Comparison of ENCODE assay signal across 10 cellular contexts in genomic region chr9:104092192-104092591, GRCh38. TPM values are rescaled to one million over a fixed set of nuclear protein-coding genes. Genes with fewer than 3 reads are reported as not detected.
A peak's percentile ranks its signal among the peaks of the same experiment; 100 is the strongest.
DNase-seq lines count a peak whose midpoint lies in the region; ATAC-seq, FAIRE-seq and TF ChIP-seq lines count a peak whose summit lies in the region.
"Had no signal": no experiment of that assay in that cellular context is flagged by ENCODE, and none has a peak within 500 bp of the region (broad histone marks: within the 10 kb centered on the region; RNA-seq: fewer than 3 reads in every experiment).

No MANE protein-coding gene starts in this region.

- H2BK12ac ChIP-seq in trophoblast cell (ENCODE audit: low read length) = no peak overlapping the region

- no peak overlapping the region for H3K23ac ChIP-seq in trophoblast cell (ENCODE audit: low read length)

- no CpG with 5 or more reads among the region's 2 CpGs for WGBS in trophoblast cell (ENCODE audit: extremely low coverage, insufficient coverage, insufficient read length)

- peaks cover 8% of the 10 kb centered on the region for H3K79me1 ChIP-seq in trophoblast cell (ENCODE audit: low read length)

- no peaks in the 10 kb centered on the region for H4K20me1 ChIP-seq in keratinocyte (ENCODE audit: control insufficient read depth, extremely low read depth, insufficient read depth, low read length)

- H2AK5ac ChIP-seq in trophoblast cell (ENCODE audit: low read length) = no peak overlapping the region

- no peak overlapping the region for H4K8ac ChIP-seq in trophoblast cell (ENCODE audit: low read depth, low read length)

- intact Hi-C loops in left ventricle myocardium inferior (cut with micrococcal nuclease) = no loop called here
- intact Hi-C loops in Right ventricle myocardium superior (cut with DNase I) = loop anchor here (5.0 kb wide), 1 partner anchor 65 kb away; no protein-coding TSS in a partner anchor
- intact Hi-C loops in uterus (cut with DNase I; ENCODE audit: low total_unique reads) = no loop called here

- no peak overlapping the region for H2BK5ac ChIP-seq in trophoblast cell (ENCODE audit: low read depth, low read length, poor library complexity)

- TF ChIP-seq CTCF in left ventricle myocardium inferior (IDR thresholded peaks at IDR 0.05; ENCODE audit: borderline replicate concordance) (no peak), WERI-Rb-1 (IDR thresholded peaks at IDR 0.05; ENCODE audit: low read depth, low read length) (no peak), keratinocyte (optimal IDR thresholded peaks at IDR 0.05 in 1 of 3, IDR thresholded peaks at IDR 0.05 in 1 of 3, conservative IDR thresholded peaks at IDR 0.05 in 1 of 3; ENCODE audit: extremely low read depth in 1 of 3, insufficient read depth in 2 of 3, low read length in 3 of 3) (no peak), uterus (IDR thresholded peaks at IDR 0.05) (no peak)

- H3K9me1 ChIP-seq in keratinocyte (ENCODE audit: control insufficient read depth, extremely low read depth, insufficient read depth, low read length) = no peaks in the 10 kb centered on the region

- dilution Hi-C loops in keratinocyte (cut with MboI; ENCODE audit: extremely low pct_ligation_motif_present, low sequenced_read_pairs) = no loop called here

- peaks cover 17% of the 10 kb centered on the region for H3K79me2 ChIP-seq in keratinocyte (ENCODE audit: control insufficient read depth, insufficient read depth, low read length)
- H3K79me2 ChIP-seq in trophoblast cell (ENCODE audit: control insufficient read depth, insufficient read depth, low read length, poor library complexity) = peaks cover 3% of the 10 kb centered on the region

- TF ChIP-seq POLR2A in uterus (IDR thresholded peaks at IDR 0.05) = no peak

- H4K12ac ChIP-seq in trophoblast cell (ENCODE audit: low read depth, low read length) = no peak overlapping the region

- no peak overlapping the region for H3K4ac ChIP-seq in trophoblast cell (ENCODE audit: low read depth, low read length)

- H2AFZ ChIP-seq in keratinocyte (ENCODE audit: control insufficient read depth, low read length) = no peak overlapping the region
- no peak overlapping the region for H2AFZ ChIP-seq in trophoblast cell (ENCODE audit: insufficient read depth, low read length, poor library complexity)

- no peak overlapping the region for H3K18ac ChIP-seq in trophoblast cell (ENCODE audit: low read length)

- H3K14ac ChIP-seq in trophoblast cell (ENCODE audit: low read length) = no peak overlapping the region

- no peak for FAIRE-seq in keratinocyte (lab: Jason Lieb, UNC)

- H3K4me2 ChIP-seq in keratinocyte (ENCODE audit: control insufficient read depth, extremely low read depth, insufficient read depth, low read depth, low read length) = peak overlapping the region; percentile 14
- no peak overlapping the region for H3K4me2 ChIP-seq in trophoblast cell (ENCODE audit: low read length)

- no peaks in the 10 kb centered on the region for H3K27me3 ChIP-seq in left ventricle myocardium inferior (ENCODE audit: low read depth)
- H3K27me3 ChIP-seq in WERI-Rb-1 (ENCODE audit: insufficient read depth, low read depth, severe bottlenecking) = no peaks in the 10 kb centered on the region
- no peaks in the 10 kb centered on the region for H3K27me3 ChIP-seq in keratinocyte (ENCODE audit: control insufficient read depth, extremely low read depth, insufficient read depth, low read length)
- no peaks in the 10 kb centered on the region for H3K27me3 ChIP-seq in uterus
- H3K27me3 ChIP-seq in trophoblast cell (ENCODE audit: insufficient read depth, low read length) = no peaks in the 10 kb centered on the region

- DNase-seq in left ventricle myocardium inferior (no peak), Right ventricle myocardium superior (no peak), WERI-Rb-1 (no peak), keratinocyte (ENCODE audit: low read depth, low spot score) (no peak), uterus (no peak), GM19238 (ENCODE audit: insufficient read length, low spot score) (no peak), trophoblast cell (no peak)
- DNase-seq: islet precursor cell; stimulated activated CD4-positive, alpha-beta T cell treated with anti-CD3 and anti-CD28 coated beads, Interleukin-1b, Interleukin-23, amount 100 ng/mL, for 48 hours had no signal

- H3K4me1 ChIP-seq in left ventricle myocardium inferior (peaks cover 36% of the 10 kb centered on the region), keratinocyte (ENCODE audit: control insufficient read depth, extremely low read depth, insufficient read depth, low read length) (peaks cover 19% of the 10 kb centered on the region), uterus (peaks cover 6% of the 10 kb centered on the region in 2 donors), trophoblast cell (ENCODE audit: control insufficient read depth in 1 of 2, insufficient read depth in 2 of 2, low read length in 2 of 2) (peaks cover 2 to 6% of the 10 kb centered on the region in 2 experiments)

- H3K27ac ChIP-seq in left ventricle myocardium inferior (replicated peaks) = peak overlapping the region; percentile 98
- peak overlapping the region; percentile 99 for H3K27ac ChIP-seq in WERI-Rb-1
- H3K27ac ChIP-seq in keratinocyte (ENCODE audit: control insufficient read depth, insufficient read depth, low read length) = no peak overlapping the region
- peak overlapping the region; percentile 95 to 99 for H3K27ac ChIP-seq in uterus
- H3K27ac ChIP-seq in trophoblast cell (ENCODE audit: low read depth, low read length) = no peak overlapping the region

- H3K36me3 ChIP-seq in left ventricle myocardium inferior = no peaks in the 10 kb centered on the region
- peaks cover 15% of the 10 kb centered on the region for H3K36me3 ChIP-seq in WERI-Rb-1
- no peaks in the 10 kb centered on the region for H3K36me3 ChIP-seq in keratinocyte (ENCODE audit: control insufficient read depth in 2 of 2, extremely low read depth in 1 of 2, insufficient read depth in 2 of 2, low read length in 2 of 2)
- no peaks in the 10 kb centered on the region for H3K36me3 ChIP-seq in uterus
- no peaks in the 10 kb centered on the region for H3K36me3 ChIP-seq in trophoblast cell (ENCODE audit: control insufficient read depth in 1 of 2, insufficient read depth in 2 of 2, low read length in 2 of 2)

- no peak overlapping the region for H4K91ac ChIP-seq in trophoblast cell (ENCODE audit: low read depth, low read length)

- H3K4me3 ChIP-seq in left ventricle myocardium inferior (peak overlapping the region; percentile 77), WERI-Rb-1 (ENCODE audit: low read depth, low read length) (no peak overlapping the region), keratinocyte (ENCODE audit: control insufficient read depth in 2 of 3, extremely low read depth in 1 of 3, insufficient read depth in 2 of 3, low read depth in 1 of 3, low read length in 3 of 3) (no peak overlapping the region), uterus (no peak overlapping the region), trophoblast cell (ENCODE audit: low read depth, low read length) (no peak overlapping the region)

- ATAC-seq in Right ventricle myocardium superior (ENCODE audit: poor library complexity) (no peak), GM18520 (IDR thresholded peaks at IDR 0.05; ENCODE audit: unreplicated experiment) (no peak)

- H2BK120ac ChIP-seq in trophoblast cell (ENCODE audit: insufficient read depth, low read length, poor library complexity) = no peak overlapping the region

- no peaks in the 10 kb centered on the region for H3K9me3 ChIP-seq in left ventricle myocardium inferior (replicated peaks)
- H3K9me3 ChIP-seq in WERI-Rb-1 (ENCODE audit: severe bottlenecking) = no peaks in the 10 kb centered on the region
- H3K9me3 ChIP-seq in keratinocyte (ENCODE audit: control insufficient read depth, low read depth, low read length) = no peaks in the 10 kb centered on the region
- no peaks in the 10 kb centered on the region for H3K9me3 ChIP-seq in uterus
- no peaks in the 10 kb centered on the region for H3K9me3 ChIP-seq in trophoblast cell (ENCODE audit: insufficient read depth, low read depth, low read length)

- no peak overlapping the region for H3K9ac ChIP-seq in keratinocyte (ENCODE audit: control insufficient read depth, extremely low read depth, insufficient read depth, low read length)
- H3K9ac ChIP-seq in trophoblast cell (ENCODE audit: low read length) = no peak overlapping the region

RNA-seq across cellular contexts. Expression of gene SMC2, which starts 1.9 kb away (rescaled TPM):
- 9.7 TPM for total RNA-seq in left ventricle myocardium inferior
- 8.4 TPM for total RNA-seq in Right ventricle myocardium superior
- 5.0 to 13.9 TPM (median 8.5 TPM) in 3 replicates for polyA plus RNA-seq in keratinocyte
- 11.0 TPM for polyA plus RNA-seq in keratinocyte (2011; ENCODE audit: low read depth)
- polyA plus RNA-seq in keratinocyte (2011; cell fraction: cytosol; rRNA removed) = 3.5 and 6.2 TPM in 2 replicates
- polyA plus RNA-seq in keratinocyte (2011; cell fraction: nucleus; rRNA removed) = 5.9 and 8.6 TPM in 2 replicates
- 3.1 and 11.4 TPM in 2 replicates for polyA plus RNA-seq in keratinocyte (2012; ENCODE audit: low replicate concordance)
- polyA minus RNA-seq in keratinocyte = 2.9 to 14.8 TPM (median 4.6 TPM) in 3 replicates
- polyA minus RNA-seq in keratinocyte (2011; cell fraction: cytosol; rRNA and poly(A)+ RNA removed) = 4.8 TPM
- 4.9 and 9.6 TPM in 2 replicates for polyA minus RNA-seq in keratinocyte (2011; cell fraction: nucleus; rRNA and poly(A)+ RNA removed)
- 10 to 100 TPM in 1 of 4 donors, 1 to 10 TPM in 3; 3.3 to 30.4 (median 5.7) TPM for total RNA-seq in uterus
- 18.4 and 19.2 TPM in 2 replicates for polyA plus RNA-seq in trophoblast cell (2013)

Comparison
In these comparisons a context has a peak if more than half of its experiments do, and no peak if none do; other contexts are left out.
1. H3K27ac ChIP-seq: peak in left ventricle myocardium inferior (single experiment), WERI-Rb-1 (single experiment) and uterus (2 of 2); none in keratinocyte (single experiment) and trophoblast cell (single experiment).